ENCODE assay signal across 19 cellular contexts in the genomic region with DNA sequence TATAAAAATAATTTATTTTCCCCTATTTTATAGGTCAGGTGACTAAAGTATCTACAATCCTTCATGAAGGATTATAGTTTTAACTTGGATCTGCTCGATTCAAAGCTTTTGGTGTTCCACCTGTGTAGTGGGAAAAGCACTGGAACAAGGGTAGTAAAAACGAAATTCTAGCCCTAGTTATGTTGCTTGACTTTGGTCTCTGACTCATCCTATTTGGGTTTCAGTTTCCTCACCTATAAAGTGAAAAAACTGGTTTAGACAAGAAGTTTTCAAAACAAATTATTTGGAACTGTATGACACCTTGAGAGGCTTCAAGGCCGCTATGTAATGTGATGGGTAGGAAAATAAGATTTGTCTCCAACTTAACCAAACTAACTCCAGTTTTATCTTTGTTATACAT.
"Had no signal": no experiment of that assay in that cellular context is flagged by ENCODE, and none has a peak within 500 bp of the region (broad histone marks: within the 10 kb centered on the region; RNA-seq: fewer than 3 reads in every experiment).

No MANE protein-coding gene starts in this region.

- H3K36me3 Mint-ChIP-seq: activated CD8-positive, alpha-beta memory T cell treated with anti-CD3 and anti-CD28 coated beads, Interleukin-2, amount 10 ng/mL, durations not matched to agents 7 days and 5 days; activated naive CD4-positive, alpha-beta T cell treated with anti-CD3 and anti-CD28 coated beads, Interleukin-2, amount 50 U/mL, for 72 hours; natural killer cell; stimulated activated memory B cell treated with anti-CD40 and anti-IgM and Interleukin-4, amounts not matched to agents 10 μg/mL and 1 μg/mL and 100 μg/mL, for 72 hours had no signal

- H3K4me1 ChIP-seq: body of pancreas, spleen, tibial artery, uterus had no signal

- ATAC-seq: activated CD8-positive, alpha-beta memory T cell treated with anti-CD3 and anti-CD28 coated beads, Interleukin-2, amount 10 ng/mL, durations not matched to agents 7 days and 5 days; activated naive CD4-positive, alpha-beta T cell treated with anti-CD3 and anti-CD28 coated beads, Interleukin-2, amount 50 U/mL, for 72 hours; activated T-cell treated with anti-CD3 and anti-CD28 coated beads, Interleukin-2, amount 50 U/mL, for 4 hours; body of pancreas; heart left ventricle; natural killer cell; sciatic nerve; stimulated activated memory B cell treated with anti-CD40 and anti-IgM and Interleukin-4, amounts not matched to agents 10 μg/mL and 1 μg/mL and 100 μg/mL, for 72 hours had no signal

- H3K4me3 Mint-ChIP-seq: activated CD8-positive, alpha-beta memory T cell treated with anti-CD3 and anti-CD28 coated beads, Interleukin-2, amount 10 ng/mL, durations not matched to agents 7 days and 5 days; activated T-cell treated with anti-CD3 and anti-CD28 coated beads, Interleukin-2, amount 50 U/mL, for 4 hours; central memory CD8-positive, alpha-beta T cell; natural killer cell; stimulated activated memory B cell treated with anti-CD40 and anti-IgM and Interleukin-4, amounts not matched to agents 10 μg/mL and 1 μg/mL and 100 μg/mL, for 72 hours had no signal

- H3K27ac ChIP-seq: body of pancreas, heart left ventricle, spleen, tibial artery, uterus had no signal

- H3K36me3 ChIP-seq: heart left ventricle, spleen, tibial artery, uterus had no signal

- H3K9me3 ChIP-seq: body of pancreas, heart left ventricle, spleen, tibial artery, uterus had no signal

- H3K27ac Mint-ChIP-seq: activated CD8-positive, alpha-beta memory T cell treated with anti-CD3 and anti-CD28 coated beads, Interleukin-2, amount 10 ng/mL, durations not matched to agents 7 days and 5 days; activated naive CD4-positive, alpha-beta T cell treated with anti-CD3 and anti-CD28 coated beads, Interleukin-2, amount 50 U/mL, for 72 hours; natural killer cell; stimulated activated memory B cell treated with anti-CD40 and anti-IgM and Interleukin-4, amounts not matched to agents 10 μg/mL and 1 μg/mL and 100 μg/mL, for 72 hours had no signal

- H3K27me3 Mint-ChIP-seq: activated CD8-positive, alpha-beta memory T cell treated with anti-CD3 and anti-CD28 coated beads, Interleukin-2, amount 10 ng/mL, durations not matched to agents 7 days and 5 days; central memory CD8-positive, alpha-beta T cell; stimulated activated memory B cell treated with anti-CD40 and anti-IgM and Interleukin-4, amounts not matched to agents 10 μg/mL and 1 μg/mL and 100 μg/mL, for 72 hours had no signal

- DNase-seq: activated CD4-positive, alpha-beta T cell treated with anti-CD3 and anti-CD28 coated beads, Interleukin-2, amount 50 U/mL, for 48 hours; activated CD4-positive, CD25-positive, alpha-beta regulatory T cell treated with anti-CD3 and anti-CD28 coated beads, Interleukin-2, amount 50 U/mL, for 72 hours; activated CD8-positive, alpha-beta memory T cell treated with anti-CD3 and anti-CD28 coated beads, Interleukin-2, amount 10 ng/mL, durations not matched to agents 7 days and 5 days; activated effector memory CD4-positive, alpha-beta T cell treated with anti-CD3 and anti-CD28 coated beads, Interleukin-2, amount 50 U/mL, for 16 hours; activated T-cell treated with anti-CD3 and anti-CD28 coated beads, Interleukin-2, amount 50 U/mL, for 4 hours; amniotic stem cell; body of pancreas; cortex of kidney; effector CD8-positive, alpha-beta T cell; heart left ventricle; natural killer cell; spleen; stimulated activated CD4-positive, alpha-beta T cell treated with anti-CD3 and anti-CD28 coated beads, Interleukin-1b, Interleukin-23, amount 100 ng/mL, for 48 hours; tibial artery; uterus had no signal

- H3K4me3 ChIP-seq: body of pancreas, heart left ventricle, spleen, tibial artery, uterus had no signal

- H3K27me3 ChIP-seq: body of pancreas, heart left ventricle, spleen, tibial artery, uterus had no signal

- H3K4me1 Mint-ChIP-seq: activated CD8-positive, alpha-beta memory T cell treated with anti-CD3 and anti-CD28 coated beads, Interleukin-2, amount 10 ng/mL, durations not matched to agents 7 days and 5 days; central memory CD8-positive, alpha-beta T cell; natural killer cell; stimulated activated memory B cell treated with anti-CD40 and anti-IgM and Interleukin-4, amounts not matched to agents 10 μg/mL and 1 μg/mL and 100 μg/mL, for 72 hours had no signal
